In genomic region chr7:50792342-50793114, GRCh38 we compare ENCODE assay signal across 1 cellular context.
A peak's percentile ranks its signal among the peaks of the same experiment; 100 is the strongest.
TF ChIP-seq lines count a peak whose summit lies in the region.

No MANE protein-coding gene starts in this region.

TF ChIP-seq in K562, 482 proteins besides CTCF, POLR2A, EP300 and RAD21 (continued from another document and continues in another):
- TF ChIP-seq CHD7 (IDR thresholded peaks at IDR 0.05; ENCODE audit: low read depth, low read length): no peak
- no peak for TF ChIP-seq ZSCAN29 (IDR thresholded peaks at IDR 0.05)
- TF ChIP-seq SREBF2 (CRISPR knock-in tag; IDR thresholded peaks at IDR 0.05): no peak
- TF ChIP-seq SAFB (IDR thresholded peaks at IDR 0.05; ENCODE audit: borderline replicate concordance, low read depth, low read length): no peak
- no peak for TF ChIP-seq SLC30A9 (CRISPR knock-in tag; IDR thresholded peaks at IDR 0.05)
- 0 out of 2 replicates have a peak, but pooled peaks have one; percentile 26 for TF ChIP-seq MYNN (IDR thresholded peaks at IDR 0.05)
- no peak for TF ChIP-seq MYNN (CRISPR knock-in tag; IDR thresholded peaks at IDR 0.05)
- TF ChIP-seq PML (IDR thresholded peaks at IDR 0.05; ENCODE audit: low read length): no peak
- no peak for TF ChIP-seq FOXJ2 (tag; IDR thresholded peaks at IDR 0.05)
- TF ChIP-seq, protein P1, sequence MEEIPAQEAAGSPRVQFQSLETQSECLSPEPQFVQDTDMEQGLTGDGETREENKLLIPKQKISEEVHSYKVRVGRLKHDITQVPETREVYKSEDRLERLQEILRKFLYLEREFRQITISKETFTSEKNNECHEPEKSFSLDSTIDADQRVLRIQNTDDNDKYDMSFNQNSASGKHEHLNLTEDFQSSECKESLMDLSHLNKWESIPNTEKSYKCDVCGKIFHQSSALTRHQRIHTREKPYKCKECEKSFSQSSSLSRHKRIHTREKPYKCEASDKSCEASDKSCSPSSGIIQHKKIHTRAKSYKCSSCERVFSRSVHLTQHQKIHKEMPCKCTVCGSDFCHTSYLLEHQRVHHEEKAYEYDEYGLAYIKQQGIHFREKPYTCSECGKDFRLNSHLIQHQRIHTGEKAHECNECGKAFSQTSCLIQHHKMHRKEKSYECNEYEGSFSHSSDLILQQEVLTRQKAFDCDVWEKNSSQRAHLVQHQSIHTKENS (CRISPR knock-in tag; IDR thresholded peaks at IDR 0.05): no peak
- no peak for TF ChIP-seq ZNF212 (CRISPR knock-in tag; IDR thresholded peaks at IDR 0.05)
- TF ChIP-seq NFATC3 (IDR thresholded peaks at IDR 0.05): no peak
- TF ChIP-seq, protein P2, sequence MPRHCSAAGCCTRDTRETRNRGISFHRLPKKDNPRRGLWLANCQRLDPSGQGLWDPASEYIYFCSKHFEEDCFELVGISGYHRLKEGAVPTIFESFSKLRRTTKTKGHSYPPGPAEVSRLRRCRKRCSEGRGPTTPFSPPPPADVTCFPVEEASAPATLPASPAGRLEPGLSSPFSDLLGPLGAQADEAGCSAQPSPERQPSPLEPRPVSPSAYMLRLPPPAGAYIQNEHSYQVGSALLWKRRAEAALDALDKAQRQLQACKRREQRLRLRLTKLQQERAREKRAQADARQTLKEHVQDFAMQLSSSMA (CRISPR knock-in tag; IDR thresholded peaks at IDR 0.05): no peak
- no peak for TF ChIP-seq GABPB2 (CRISPR knock-in tag; conservative IDR thresholded peaks at IDR 0.05)
- no peak for TF ChIP-seq ELF2 (CRISPR knock-in tag; IDR thresholded peaks at IDR 0.05)
- no peak for TF ChIP-seq ZNF263 (CRISPR knock-in tag; IDR thresholded peaks at IDR 0.05; ENCODE audit: borderline replicate concordance)
- no peak for TF ChIP-seq SMAD3 (CRISPR knock-in tag; conservative IDR thresholded peaks at IDR 0.05)
- TF ChIP-seq, protein P3, sequence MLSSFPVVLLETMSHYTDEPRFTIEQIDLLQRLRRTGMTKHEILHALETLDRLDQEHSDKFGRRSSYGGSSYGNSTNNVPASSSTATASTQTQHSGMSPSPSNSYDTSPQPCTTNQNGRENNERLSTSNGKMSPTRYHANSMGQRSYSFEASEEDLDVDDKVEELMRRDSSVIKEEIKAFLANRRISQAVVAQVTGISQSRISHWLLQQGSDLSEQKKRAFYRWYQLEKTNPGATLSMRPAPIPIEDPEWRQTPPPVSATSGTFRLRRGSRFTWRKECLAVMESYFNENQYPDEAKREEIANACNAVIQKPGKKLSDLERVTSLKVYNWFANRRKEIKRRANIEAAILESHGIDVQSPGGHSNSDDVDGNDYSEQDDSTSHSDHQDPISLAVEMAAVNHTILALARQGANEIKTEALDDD (IDR thresholded peaks at IDR 0.05): no peak
- 0 out of 4 replicates have a peak, but pooled peaks of 1 of the 2 experiments have one; percentile 15 for TF ChIP-seq NONO (IDR thresholded peaks at IDR 0.05; ENCODE audit: low read depth in 2 of 2, low read length in 1 of 2)
- no peak for TF ChIP-seq HBP1 (CRISPR knock-in tag; IDR thresholded peaks at IDR 0.05)
- no peak for TF ChIP-seq ZNF133 (CRISPR knock-in tag; IDR thresholded peaks at IDR 0.05)
- TF ChIP-seq ZNF24 (IDR thresholded peaks at IDR 0.05): no peak
- TF ChIP-seq, protein P4, sequence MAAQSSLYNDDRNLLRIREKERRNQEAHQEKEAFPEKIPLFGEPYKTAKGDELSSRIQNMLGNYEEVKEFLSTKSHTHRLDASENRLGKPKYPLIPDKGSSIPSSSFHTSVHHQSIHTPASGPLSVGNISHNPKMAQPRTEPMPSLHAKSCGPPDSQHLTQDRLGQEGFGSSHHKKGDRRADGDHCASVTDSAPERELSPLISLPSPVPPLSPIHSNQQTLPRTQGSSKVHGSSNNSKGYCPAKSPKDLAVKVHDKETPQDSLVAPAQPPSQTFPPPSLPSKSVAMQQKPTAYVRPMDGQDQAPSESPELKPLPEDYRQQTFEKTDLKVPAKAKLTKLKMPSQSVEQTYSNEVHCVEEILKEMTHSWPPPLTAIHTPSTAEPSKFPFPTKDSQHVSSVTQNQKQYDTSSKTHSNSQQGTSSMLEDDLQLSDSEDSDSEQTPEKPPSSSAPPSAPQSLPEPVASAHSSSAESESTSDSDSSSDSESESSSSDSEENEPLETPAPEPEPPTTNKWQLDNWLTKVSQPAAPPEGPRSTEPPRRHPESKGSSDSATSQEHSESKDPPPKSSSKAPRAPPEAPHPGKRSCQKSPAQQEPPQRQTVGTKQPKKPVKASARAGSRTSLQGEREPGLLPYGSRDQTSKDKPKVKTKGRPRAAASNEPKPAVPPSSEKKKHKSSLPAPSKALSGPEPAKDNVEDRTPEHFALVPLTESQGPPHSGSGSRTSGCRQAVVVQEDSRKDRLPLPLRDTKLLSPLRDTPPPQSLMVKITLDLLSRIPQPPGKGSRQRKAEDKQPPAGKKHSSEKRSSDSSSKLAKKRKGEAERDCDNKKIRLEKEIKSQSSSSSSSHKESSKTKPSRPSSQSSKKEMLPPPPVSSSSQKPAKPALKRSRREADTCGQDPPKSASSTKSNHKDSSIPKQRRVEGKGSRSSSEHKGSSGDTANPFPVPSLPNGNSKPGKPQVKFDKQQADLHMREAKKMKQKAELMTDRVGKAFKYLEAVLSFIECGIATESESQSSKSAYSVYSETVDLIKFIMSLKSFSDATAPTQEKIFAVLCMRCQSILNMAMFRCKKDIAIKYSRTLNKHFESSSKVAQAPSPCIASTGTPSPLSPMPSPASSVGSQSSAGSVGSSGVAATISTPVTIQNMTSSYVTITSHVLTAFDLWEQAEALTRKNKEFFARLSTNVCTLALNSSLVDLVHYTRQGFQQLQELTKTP (IDR thresholded peaks at IDR 0.05; ENCODE audit: low read depth in 1 of 2, partially characterized antibody in 2 of 2): no peak
- TF ChIP-seq, protein P5, sequence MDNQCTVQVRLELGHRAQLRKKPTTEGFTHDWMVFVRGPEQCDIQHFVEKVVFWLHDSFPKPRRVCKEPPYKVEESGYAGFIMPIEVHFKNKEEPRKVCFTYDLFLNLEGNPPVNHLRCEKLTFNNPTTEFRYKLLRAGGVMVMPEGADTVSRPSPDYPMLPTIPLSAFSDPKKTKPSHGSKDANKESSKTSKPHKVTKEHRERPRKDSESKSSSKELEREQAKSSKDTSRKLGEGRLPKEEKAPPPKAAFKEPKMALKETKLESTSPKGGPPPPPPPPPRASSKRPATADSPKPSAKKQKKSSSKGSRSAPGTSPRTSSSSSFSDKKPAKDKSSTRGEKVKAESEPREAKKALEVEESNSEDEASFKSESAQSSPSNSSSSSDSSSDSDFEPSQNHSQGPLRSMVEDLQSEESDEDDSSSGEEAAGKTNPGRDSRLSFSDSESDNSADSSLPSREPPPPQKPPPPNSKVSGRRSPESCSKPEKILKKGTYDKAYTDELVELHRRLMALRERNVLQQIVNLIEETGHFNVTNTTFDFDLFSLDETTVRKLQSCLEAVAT (IDR thresholded peaks at IDR 0.05): no peak
- TF ChIP-seq ZNF639 (CRISPR knock-in tag; conservative IDR thresholded peaks at IDR 0.05 in 1 of 2, IDR thresholded peaks at IDR 0.05 in 1 of 2): no peak
- TF ChIP-seq NUFIP1 (IDR thresholded peaks at IDR 0.05; ENCODE audit: partially characterized antibody): no peak
- TF ChIP-seq HDAC1 (IDR thresholded peaks at IDR 0.05): no peak
- TF ChIP-seq E2F1 (CRISPR knock-in tag; IDR thresholded peaks at IDR 0.05): no peak
- no peak for TF ChIP-seq NBN (IDR thresholded peaks at IDR 0.05; ENCODE audit: low read depth)
- TF ChIP-seq DIDO1 (tag; IDR thresholded peaks at IDR 0.05; ENCODE audit: low read depth): no peak
